In genomic region chr2:177334940-177335543, GRCh38 we compare ENCODE assay signal across 8 cellular contexts. TPM values are rescaled to one million over a fixed set of nuclear protein-coding genes. Genes with fewer than 3 reads are reported as not detected.
A peak's percentile ranks its signal among the peaks of the same experiment; 100 is the strongest.
DNase-seq lines count a peak whose midpoint lies in the region; ATAC-seq and TF ChIP-seq lines count a peak whose summit lies in the region.

No MANE protein-coding gene starts in this region.

- TF ChIP-seq CTCF in C4-2B (conservative IDR thresholded peaks at IDR 0.05) (peak; percentile 93), GM12872 (IDR thresholded peaks at IDR 0.05; ENCODE audit: insufficient read depth, low read depth, low read length) (peak; percentile 85), Peyer's patch (IDR thresholded peaks at IDR 0.05) (peak; percentile 73 to 96 (median 92))

- no peak overlapping the region for H4K8ac ChIP-seq in mesenchymal stem cell (ENCODE audit: low read length)

- H2BK12ac ChIP-seq in mesenchymal stem cell (ENCODE audit: low read length in 2 of 2): no peak overlapping the region

- H2BK120ac ChIP-seq in mesenchymal stem cell (ENCODE audit: low read depth, low read length): no peak overlapping the region

- WGBS in mesenchymal stem cell: 40% methylated on average over 2 of the region's 2 CpGs

- DNase-seq in LHCN-M2 (ENCODE audit: low read depth): peak; percentile 53
- peak in 1 of 3 donors; percentile 61 for DNase-seq in Peyer's patch
- peak; percentile 67 for DNase-seq in dermis blood vessel endothelial cell
- peak; percentile 70 for DNase-seq in mesenchymal stem cell

- H3K4me3 ChIP-seq in Peyer's patch: no peak overlapping the region
- H3K4me3 ChIP-seq in mesenchymal stem cell (ENCODE audit: insufficient read depth in 1 of 2, low read depth in 1 of 2, low read length in 2 of 2): no peak overlapping the region

- H2BK15ac ChIP-seq in mesenchymal stem cell (ENCODE audit: low read depth, poor library complexity, severe bottlenecking): no peak overlapping the region

- no peak overlapping the region for H3K18ac ChIP-seq in mesenchymal stem cell (ENCODE audit: low read depth in 1 of 2, low read length in 2 of 2)

- no peak overlapping the region for H2AFZ ChIP-seq in mesenchymal stem cell (ENCODE audit: low read depth, low read length)

- no peak for TF ChIP-seq POLR2A in Peyer's patch (IDR thresholded peaks at IDR 0.05)

- no peak overlapping the region for H3K23ac ChIP-seq in mesenchymal stem cell (ENCODE audit: low read length in 2 of 2)

- H3K27ac ChIP-seq in C4-2B: no peak overlapping the region
- no peak overlapping the region for H3K27ac ChIP-seq in Peyer's patch
- no peak overlapping the region for H3K27ac ChIP-seq in mesenchymal stem cell (ENCODE audit: low read length, poor library complexity, severe bottlenecking)

- ATAC-seq in GM18511 (IDR thresholded peaks at IDR 0.05; ENCODE audit: unreplicated experiment): no peak
- ATAC-seq in HG03025 (IDR thresholded peaks at IDR 0.05; ENCODE audit: low FRiP score, unreplicated experiment): no peak

- no peak overlapping the region for H3K4me2 ChIP-seq in mesenchymal stem cell (ENCODE audit: low read length, poor library complexity, severe bottlenecking)

- H3K36me3 ChIP-seq in Peyer's patch (no peaks in the 10 kb centered on the region), mesenchymal stem cell (ENCODE audit: control insufficient read depth in 1 of 2, insufficient read depth in 2 of 2, low read depth in 1 of 2, low read length in 2 of 2) (no peaks in the 10 kb centered on the region)

- H3K9ac ChIP-seq in mesenchymal stem cell (ENCODE audit: low read length): no peak overlapping the region

- no peaks in the 10 kb centered on the region for H3K79me1 ChIP-seq in mesenchymal stem cell (replicated peaks; ENCODE audit: low read length, poor library complexity, severe bottlenecking)

- H3K27me3 ChIP-seq in Peyer's patch (no peaks in the 10 kb centered on the region), mesenchymal stem cell (ENCODE audit: control insufficient read depth in 1 of 2, insufficient read depth in 1 of 2, low read length in 2 of 2) (no peaks in the 10 kb centered on the region)

- H3K4ac ChIP-seq in mesenchymal stem cell (ENCODE audit: low read depth in 1 of 2, low read length in 2 of 2): no peak overlapping the region

- H2AK5ac ChIP-seq in mesenchymal stem cell (ENCODE audit: low read length, severe bottlenecking): no peak overlapping the region

- H3K9me3 ChIP-seq in Peyer's patch: no peaks in the 10 kb centered on the region
- H3K9me3 ChIP-seq in mesenchymal stem cell (ENCODE audit: control insufficient read depth, low read length): no peaks in the 10 kb centered on the region

- no peak overlapping the region for H4K91ac ChIP-seq in mesenchymal stem cell (ENCODE audit: low read length)

- no peaks in the 10 kb centered on the region for H3K4me1 ChIP-seq in Peyer's patch
- H3K4me1 ChIP-seq in mesenchymal stem cell (ENCODE audit: control insufficient read depth, insufficient read depth, low read depth, low read length): peaks cover 2% of the 10 kb centered on the region

- no peak overlapping the region for H3K14ac ChIP-seq in mesenchymal stem cell (ENCODE audit: low read length in 2 of 2)

- H2BK5ac ChIP-seq in mesenchymal stem cell (ENCODE audit: low read depth, low read length, poor library complexity, severe bottlenecking): no peak overlapping the region

RNA-seq across cellular contexts. Expression of gene AGPS, which starts 57.5 kb away (rescaled TPM):
- total RNA-seq in LHCN-M2 (2014; rRNA removed): 48.6 and 49.8 TPM in 2 replicates
- polyA plus RNA-seq in LHCN-M2 (2012): 16.9 TPM
- 10 to 100 TPM; 18.2 to 26.3 (median 21.0) TPM for total RNA-seq in Peyer's patch
- total RNA-seq in dermis blood vessel endothelial cell: 96.8 and 108 TPM in 2 replicates
- 24.4 TPM for polyA plus RNA-seq in mesenchymal stem cell (2013, experiment 1 of 2)
- polyA plus RNA-seq in mesenchymal stem cell (2013, experiment 2 of 2): 23.3 TPM
